ENCODE assay signal across 1 cellular context in genomic region chr3:11661052-11661656, GRCh38.
TF ChIP-seq lines count a peak whose summit lies in the region.

No MANE protein-coding gene starts in this region.

TF ChIP-seq in HEK293, 187 proteins besides CTCF, POLR2A, EP300 and RAD21 (continued from another document and continues in another):
- TF ChIP-seq REST (tag by site-specific recombination; IDR thresholded peaks at IDR 0.05) (peak; percentile 62; the same call in 1 of the 2 replicates), ZNF645 (tag by site-specific recombination; IDR thresholded peaks at IDR 0.05) (no peak), KLF1 (tag by site-specific recombination; IDR thresholded peaks at IDR 0.05) (no peak), ZNF426 (tag by site-specific recombination; IDR thresholded peaks at IDR 0.05) (peak; percentile 88), ZNF658 (tag by site-specific recombination; IDR thresholded peaks at IDR 0.05) (no peak), ZNF664 (tag by site-specific recombination; IDR thresholded peaks at IDR 0.05) (peak; percentile 53), ZSCAN16 (tag by site-specific recombination; IDR thresholded peaks at IDR 0.05) (no peak), FEZF1 (tag by site-specific recombination; IDR thresholded peaks at IDR 0.05) (no peak), ZBTB1 (tag by site-specific recombination; IDR thresholded peaks at IDR 0.05) (0 out of 2 replicates have a peak, but pooled peaks have one; percentile 18), ZNF610 (tag by site-specific recombination; IDR thresholded peaks at IDR 0.05; ENCODE audit: borderline replicate concordance) (0 out of 2 replicates have a peak, but pooled peaks have one; percentile 16), ZNF521 (tag by site-specific recombination; IDR thresholded peaks at IDR 0.05) (no peak), ZNF274 (IDR thresholded peaks at IDR 0.05; ENCODE audit: low read length) (no peak), ZNF274 (tag by site-specific recombination; IDR thresholded peaks at IDR 0.05; ENCODE audit: borderline replicate concordance) (no peak), ZNF184 (tag by site-specific recombination; IDR thresholded peaks at IDR 0.05) (no peak), ZNF211 (tag by site-specific recombination; IDR thresholded peaks at IDR 0.05; ENCODE audit: low read depth) (no peak), ZNF660 (tag by site-specific recombination; IDR thresholded peaks at IDR 0.05) (no peak), ZBTB44 (tag by site-specific recombination; IDR thresholded peaks at IDR 0.05) (no peak), ZNF362 (tag by site-specific recombination; IDR thresholded peaks at IDR 0.05) (no peak), YY2 (tag by site-specific recombination; IDR thresholded peaks at IDR 0.05) (no peak), ZNF239 (tag by site-specific recombination; IDR thresholded peaks at IDR 0.05) (no peak), ZNF747 (tag by site-specific recombination; IDR thresholded peaks at IDR 0.05) (no peak), ZNF214 (tag by site-specific recombination; IDR thresholded peaks at IDR 0.05; ENCODE audit: borderline replicate concordance) (peak; percentile 17; the same call in 1 of the 2 replicates), ZNF16 (tag by site-specific recombination; IDR thresholded peaks at IDR 0.05; ENCODE audit: low read depth) (no peak), ZNF830 (tag by site-specific recombination; IDR thresholded peaks at IDR 0.05; ENCODE audit: low read depth) (no peak), ZNF48 (tag by site-specific recombination; IDR thresholded peaks at IDR 0.05) (no peak), ZXDB (tag by site-specific recombination; IDR thresholded peaks at IDR 0.05) (peak; percentile 66), KLF9 (tag by site-specific recombination; IDR thresholded peaks at IDR 0.05; ENCODE audit: low read depth) (no peak), MEIS1 (CRISPR knock-in tag; IDR thresholded peaks at IDR 0.05; ENCODE audit: borderline replicate concordance) (no peak), OSR2 (tag by site-specific recombination; IDR thresholded peaks at IDR 0.05) (no peak), ZNF561 (tag by site-specific recombination; IDR thresholded peaks at IDR 0.05; ENCODE audit: borderline replicate concordance) (no peak), ZFP37 (tag by site-specific recombination; IDR thresholded peaks at IDR 0.05) (0 out of 2 replicates have a peak, but pooled peaks have one; percentile 52), HOXD13 (CRISPR knock-in tag; IDR thresholded peaks at IDR 0.05; ENCODE audit: borderline replicate concordance) (no peak), ZNF701 (tag by site-specific recombination; IDR thresholded peaks at IDR 0.05) (no peak), SCRT1 (tag by site-specific recombination; IDR thresholded peaks at IDR 0.05; ENCODE audit: borderline replicate concordance) (no peak), ELK4 (IDR thresholded peaks at IDR 0.05; ENCODE audit: borderline replicate concordance, low read depth, low read length) (no peak), ZNF114 (tag by site-specific recombination; IDR thresholded peaks at IDR 0.05) (no peak), ZNF391 (tag by site-specific recombination; IDR thresholded peaks at IDR 0.05; ENCODE audit: borderline replicate concordance, low read depth) (no peak), ZNF704 (tag by site-specific recombination; IDR thresholded peaks at IDR 0.05) (0 out of 2 replicates have a peak, but pooled peaks have one; percentile 57), ZNF513 (tag by site-specific recombination; IDR thresholded peaks at IDR 0.05) (no peak), GLIS2 (tag by site-specific recombination; IDR thresholded peaks at IDR 0.05) (no peak), ZNF19 (tag by site-specific recombination; IDR thresholded peaks at IDR 0.05; ENCODE audit: low read depth) (no peak), ZNF792 (tag by site-specific recombination; IDR thresholded peaks at IDR 0.05) (no peak), ZFP69B (tag by site-specific recombination; IDR thresholded peaks at IDR 0.05) (no peak), ZBTB49 (tag by site-specific recombination; IDR thresholded peaks at IDR 0.05; ENCODE audit: low read depth) (no peak), GFI1B (tag by site-specific recombination; IDR thresholded peaks at IDR 0.05) (no peak), ZNF280C (tag by site-specific recombination; IDR thresholded peaks at IDR 0.05) (no peak), OVOL3 (tag by site-specific recombination; IDR thresholded peaks at IDR 0.05) (0 out of 2 replicates have a peak, but pooled peaks have one; percentile 45), ZNF335 (tag by site-specific recombination; conservative IDR thresholded peaks at IDR 0.05) (no peak), ZNF175 (tag by site-specific recombination; IDR thresholded peaks at IDR 0.05) (no peak), ZNF654 (tag by site-specific recombination; IDR thresholded peaks at IDR 0.05; ENCODE audit: low read depth) (peak; percentile 49), ZBTB20 (tag by site-specific recombination; IDR thresholded peaks at IDR 0.05) (no peak), ZNF529 (tag by site-specific recombination; IDR thresholded peaks at IDR 0.05; ENCODE audit: insufficient replicate concordance) (no peak)
